ENCODE assay signal across 16 cellular contexts in the genomic region with DNA sequence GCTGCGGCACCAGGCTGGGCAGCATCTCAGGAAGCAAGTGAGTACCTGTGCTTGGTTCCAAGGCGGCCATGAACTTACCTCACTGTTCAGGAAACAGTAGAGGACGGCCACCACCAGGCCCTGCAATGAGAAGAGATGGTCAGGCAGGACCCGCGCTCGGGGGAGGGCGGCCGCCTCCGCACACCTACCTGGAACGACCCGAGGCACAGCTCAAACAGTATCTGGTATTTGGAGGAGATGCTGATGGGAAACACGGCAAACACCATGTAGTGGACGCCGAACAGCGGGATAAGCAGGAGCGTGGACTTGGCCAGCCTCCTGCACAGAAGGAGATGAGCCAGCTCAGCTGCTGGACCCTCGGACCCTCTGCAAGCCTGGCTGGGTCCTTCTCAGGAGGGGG.
DNase-seq lines count a peak whose midpoint lies in the region; ATAC-seq and TF ChIP-seq lines count a peak whose summit lies in the region.
"Had no signal": no experiment of that assay in that cellular context is flagged by ENCODE, and none has a peak within 500 bp of the region (broad histone marks: within the 10 kb centered on the region; RNA-seq: fewer than 3 reads in every experiment).

No MANE protein-coding gene starts in this region.

- H3K4me3 ChIP-seq in heart right ventricle (peak overlapping the region in 2 of 10 donors; percentile 57 to 67), right atrium auricular region (no peak overlapping the region), vagina (peak overlapping the region in 1 of 2 donors; percentile 39)
- H3K4me3 ChIP-seq: GM12878 had no signal

- H3K4me1 ChIP-seq in heart right ventricle (peaks cover 0 to 37% (median 17%) of the 10 kb centered on the region in 9 donors), right atrium auricular region (peaks cover 0 to 24% of the 10 kb centered on the region in 2 donors), vagina (peaks cover 32% of the 10 kb centered on the region)

- peaks cover 0 to 25% (median 0%) of the 10 kb centered on the region in 7 donors for H3K27me3 ChIP-seq in heart right ventricle
- no peaks in the 10 kb centered on the region for H3K27me3 ChIP-seq in right atrium auricular region
- H3K27me3 ChIP-seq in vagina = no peaks in the 10 kb centered on the region

- H3K36me3 ChIP-seq in heart right ventricle = peaks cover 0 to 32% (median 0%) of the 10 kb centered on the region in 9 donors
- H3K36me3 ChIP-seq in right atrium auricular region = peaks cover 10% of the 10 kb centered on the region
- H3K36me3 ChIP-seq in vagina = no peaks in the 10 kb centered on the region
- H3K36me3 ChIP-seq: neutrophil had no signal

- WGBS in heart right ventricle, 2 donors = 86 to 92% methylated on average over 17 of the region's 17 CpGs

- TF ChIP-seq POLR2A in vagina (IDR thresholded peaks at IDR 0.05) = no peak

- intact Hi-C loops in heart right ventricle (cut with DNase I) = loop anchor here in 3 of 10 donors (5.0 to 10.0 kb wide), 2 partner anchors 111 to 113 kb away; a partner anchor contains a TSS
- intact Hi-C loops in left cardiac atrium (cut with DNase I) = loop anchor here in 1 of 2 donors (5.0 kb wide), 1 partner anchor 111 kb away; a partner anchor contains a TSS
- intact Hi-C loops in posterior vena cava (cut with DNase I) = no loop called here
- intact Hi-C loops in vagina (cut with DNase I) = no loop called here

- no peak for ATAC-seq in heart right ventricle
- no peak for ATAC-seq in left cardiac atrium
- ATAC-seq in GM21723 (IDR thresholded peaks at IDR 0.05; ENCODE audit: unreplicated experiment) = no peak
- ATAC-seq: activated CD8-positive, alpha-beta T cell treated with anti-CD3 and anti-CD28 coated beads, Interleukin-2, amount 10 ng/mL, durations not matched to agents 7 days and 5 days; GM12878 had no signal

- H3K9me3 ChIP-seq in heart right ventricle (no peaks in the 10 kb centered on the region), right atrium auricular region (no peaks in the 10 kb centered on the region), vagina (no peaks in the 10 kb centered on the region)
- H3K9me3 ChIP-seq: neutrophil had no signal

- TF ChIP-seq CTCF in heart right ventricle (IDR thresholded peaks at IDR 0.05) = no peak
- TF ChIP-seq CTCF in right atrium auricular region (IDR thresholded peaks at IDR 0.05) = no peak
- TF ChIP-seq CTCF in vagina (IDR thresholded peaks at IDR 0.05) = no peak

- DNase-seq in heart right ventricle = no peak
- DNase-seq in left cardiac atrium = no peak
- DNase-seq in right atrium auricular region (ENCODE audit: low spot score) = no peak
- DNase-seq in posterior vena cava (ENCODE audit: low spot score) = peak; percentile 82
- DNase-seq in vagina (ENCODE audit: extremely low spot score in 2 of 2) = peak in 1 of 2 donors; percentile 94
- no peak for DNase-seq in occipital lobe (lab: John Stamatoyannopoulos, UW)
- no peak for DNase-seq in H4 (ENCODE audit: low spot score)
- DNase-seq: activated CD8-positive, alpha-beta T cell treated with anti-CD3 and anti-CD28 coated beads, Interleukin-2, amount 10 ng/mL, durations not matched to agents 7 days and 5 days; activated gamma-delta T cell; anterior cingulate cortex; foreskin melanocyte; mesenchymal stem cell had no signal

- peak overlapping the region in 9 of 10 donors; percentile 50 to 84 (median 76) for H3K27ac ChIP-seq in heart right ventricle
- peak overlapping the region; percentile 80 to 85 for H3K27ac ChIP-seq in right atrium auricular region
- H3K27ac ChIP-seq in vagina = peak overlapping the region; percentile 82
- H3K27ac ChIP-seq: neutrophil, VCaP had no signal
